ENCODE assay signal across 8 cellular contexts in the genomic region with DNA sequence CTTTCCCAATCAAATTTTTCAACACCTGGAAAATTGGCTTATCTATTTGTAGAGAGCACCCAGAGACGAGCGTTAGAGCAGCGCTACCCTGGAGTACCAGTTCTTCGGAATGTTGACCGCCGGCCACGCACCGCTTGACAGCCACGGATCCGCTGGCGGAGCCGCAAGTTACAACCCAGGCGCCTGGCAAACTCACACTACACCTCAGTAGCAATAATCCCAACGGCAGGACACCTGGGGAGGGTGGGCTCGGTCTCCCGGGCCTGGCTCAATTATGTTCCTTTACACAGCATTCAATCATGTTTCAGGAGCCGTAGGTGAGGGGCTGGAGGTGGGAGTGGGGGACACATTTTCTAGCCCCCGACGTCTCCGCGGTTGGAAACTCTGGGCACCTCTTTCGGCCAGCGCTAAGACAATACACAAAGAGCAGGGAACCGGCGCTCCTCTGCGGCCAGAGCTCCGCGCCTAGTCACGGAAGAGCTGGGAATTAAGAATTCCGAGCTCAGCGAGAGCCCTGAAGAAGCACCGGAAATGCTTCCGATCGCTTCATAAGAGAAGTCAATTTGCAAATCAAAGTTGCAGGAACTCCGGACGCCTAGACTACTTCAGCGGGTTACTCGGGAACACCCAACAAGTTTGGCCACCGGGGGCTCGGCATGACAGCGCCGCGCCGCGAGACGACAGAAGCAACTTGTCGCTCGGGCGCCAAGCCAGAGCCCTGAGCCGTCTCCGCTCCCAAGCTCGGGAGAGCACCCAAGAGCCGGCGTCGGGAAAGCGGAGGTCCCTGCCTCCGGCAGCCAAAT. TPM values are rescaled to one million over a fixed set of nuclear protein-coding genes. Genes with fewer than 3 reads are reported as not detected.
DNase-seq lines count a peak whose midpoint lies in the region; ATAC-seq, FAIRE-seq and TF ChIP-seq lines count a peak whose summit lies in the region.

No MANE protein-coding gene starts in this region.

- H3K36me3 ChIP-seq in KOPT-K1 (ENCODE audit: insufficient read depth, low read length) = no peaks in the 10 kb centered on the region
- no peaks in the 10 kb centered on the region for H3K36me3 ChIP-seq in kidney (ENCODE audit: control insufficient read depth in 1 of 2, insufficient read depth in 2 of 2, low read length in 2 of 2)
- no peaks in the 10 kb centered on the region for H3K36me3 ChIP-seq in small intestine (ENCODE audit: control insufficient read depth in 2 of 2, insufficient read depth in 2 of 2, low read length in 2 of 2)

- H3K27me3 Mint-ChIP-seq in T-helper 17 cell (peaks cover 48% of the 10 kb centered on the region), chondrocyte (ENCODE audit: low read depth) (no peaks in the 10 kb centered on the region)

- H3K4me3 Mint-ChIP-seq in T-helper 17 cell (peak overlapping the region; percentile 99), chondrocyte (ENCODE audit: unreplicated experiment) (peak overlapping the region; percentile 99)

- intact Hi-C loops in kidney (cut with DNase I) = no loop called here

- H3K27ac ChIP-seq in KOPT-K1 (ENCODE audit: low read depth, low read length, poor library complexity, severe bottlenecking) = peak overlapping the region; percentile 62
- H3K27ac ChIP-seq in kidney (ENCODE audit: low read depth in 2 of 2, low read length in 2 of 2) = peak overlapping the region; percentile 79 to 91
- peak overlapping the region; percentile 95 to 98 for H3K27ac ChIP-seq in small intestine (ENCODE audit: low read depth in 1 of 2, low read length in 1 of 2)

- H3K27ac Mint-ChIP-seq in T-helper 17 cell (peak overlapping the region; percentile 98), chondrocyte (ENCODE audit: unreplicated experiment) (peak overlapping the region; percentile 98)

- TF ChIP-seq CTCF in chondrocyte (IDR thresholded peaks at IDR 0.05) (peak; percentile 34), kidney (IDR thresholded peaks at IDR 0.05; ENCODE audit: borderline replicate concordance, extremely low read depth, insufficient read depth) (no peak)

- H3K9me3 Mint-ChIP-seq in chondrocyte (ENCODE audit: low read depth) = no peaks in the 10 kb centered on the region

- WGBS in small intestine, 3 donors = 1 to 2% (median 2%) methylated on average over 57 of the region's 57 CpGs

- peak; percentile 80 for TF ChIP-seq POLR2A in GM19099 (IDR thresholded peaks at IDR 0.05; ENCODE audit: extremely low read depth, insufficient read length, low read depth)

- FAIRE-seq in kidney (lab: Jason Lieb, UNC) = no peak
- no peak for FAIRE-seq in small intestine (lab: Jason Lieb, UNC)

- peak; percentile 25 for ATAC-seq in T-helper 17 cell

- H3K4me1 Mint-ChIP-seq in T-helper 17 cell = peaks cover 30% of the 10 kb centered on the region
- peaks cover 26% of the 10 kb centered on the region for H3K4me1 Mint-ChIP-seq in chondrocyte (ENCODE audit: low read depth)

- H3K27me3 ChIP-seq in small intestine (ENCODE audit: control insufficient read depth in 2 of 2, insufficient read depth in 2 of 2, low read length in 2 of 2) = no peaks in the 10 kb centered on the region

- H3K9me3 ChIP-seq in KOPT-K1 (ENCODE audit: insufficient read depth, low read length, poor library complexity, severe bottlenecking) (no peaks in the 10 kb centered on the region), T-helper 17 cell (ENCODE audit: control insufficient read depth, low read length, poor library complexity, severe bottlenecking) (no peaks in the 10 kb centered on the region), kidney (ENCODE audit: control insufficient read depth in 1 of 2, low read length in 2 of 2) (no peaks in the 10 kb centered on the region), small intestine (ENCODE audit: control insufficient read depth, low read depth) (no peaks in the 10 kb centered on the region)

- H3K9ac ChIP-seq in kidney (ENCODE audit: low read length in 2 of 2) = peak overlapping the region; percentile 12 to 91

- peaks cover 5% of the 10 kb centered on the region for H3K36me3 Mint-ChIP-seq in T-helper 17 cell (ENCODE audit: low read depth)
- no peaks in the 10 kb centered on the region for H3K36me3 Mint-ChIP-seq in chondrocyte (ENCODE audit: low read depth)

- H3K4me3 ChIP-seq in kidney (ENCODE audit: low read length in 2 of 2) (peak overlapping the region; percentile 83 to 96), small intestine (ENCODE audit: low read depth in 1 of 2, low read length in 2 of 2) (peak overlapping the region; percentile 55 to 78)

- H3K4me1 ChIP-seq in kidney (ENCODE audit: control insufficient read depth in 1 of 2, insufficient read depth in 1 of 2, low read depth in 1 of 2, low read length in 2 of 2) = peaks cover 4 to 12% of the 10 kb centered on the region in 2 donors
- H3K4me1 ChIP-seq in small intestine (ENCODE audit: control insufficient read depth in 2 of 2, insufficient read depth in 1 of 2, low read depth in 1 of 2, low read length in 1 of 2) = peaks cover 4 to 7% of the 10 kb centered on the region in 2 donors

- DNase-seq in CD1c-positive myeloid dendritic cell (ENCODE audit: extremely low spot score) (peak; percentile 64), T-helper 17 cell (peak in 1 of 3 donors; percentile 35), chondrocyte (ENCODE audit: low spot score) (no peak), kidney (peak; percentile 88), small intestine (peak; percentile 71), T1000 (lab: John Stamatoyannopoulos, UW) (no peak)

RNA-seq across cellular contexts. Expression of gene MB21D2, which starts 1.0 kb away (rescaled TPM):
- 10 to 100 TPM; 10.1 to 12.3 TPM for total RNA-seq in T-helper 17 cell
- 8.2 to 8.9 TPM (median 8.7 TPM) in 3 replicates for total RNA-seq in chondrocyte
- 3.9 TPM for total RNA-seq in kidney
- polyA plus RNA-seq in kidney (ENCODE audit: insufficient read depth, low read depth, low replicate concordance) = 3.2 TPM
- polyA plus RNA-seq in small intestine = 10 to 100 TPM in 2 of 3 donors, 1 to 10 TPM in 1; 4.9 to 15.9 (median 11.2) TPM

Comparison
In these comparisons a context has a peak if more than half of its experiments do, and no peak if none do; other contexts are left out.
1. DNase-seq: peak in CD1c-positive myeloid dendritic cell (single experiment), kidney (single experiment) and small intestine (single experiment); none in chondrocyte (single experiment) and T1000 (single experiment).
2. Peak in every context shown above with its lines, with median percentiles within 50 percentile points of each other: H3K27ac ChIP-seq.